Comparison of ENCODE assay signal across 9 cellular contexts in the genomic region with DNA sequence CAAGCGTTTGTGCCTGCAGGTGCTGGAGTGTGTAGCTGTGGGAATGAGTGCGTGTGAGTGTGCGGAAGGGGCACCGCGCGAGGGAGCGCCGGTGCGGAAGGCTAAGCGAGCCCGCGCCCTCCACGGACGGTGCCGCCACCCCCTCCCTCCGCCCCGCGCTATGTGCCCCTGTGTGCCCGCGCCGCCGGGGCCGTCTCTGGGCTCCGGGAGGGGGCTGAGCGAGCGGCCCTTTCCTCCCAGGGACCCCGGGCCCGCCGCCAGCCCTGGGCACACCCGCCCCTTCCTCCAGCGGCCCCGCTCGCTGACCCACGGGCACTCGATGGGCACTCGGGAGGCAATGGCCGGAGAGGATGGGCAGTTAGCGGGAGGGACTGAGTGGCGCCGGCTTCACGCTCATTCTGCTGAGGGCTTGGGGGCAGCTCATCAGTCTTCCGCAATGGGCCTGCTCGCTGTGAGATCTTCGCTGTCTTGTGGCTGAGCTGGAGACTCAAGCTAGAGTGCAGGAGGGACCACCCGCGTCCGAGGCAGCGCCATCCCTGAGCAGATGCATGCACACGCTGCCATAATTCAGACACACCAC. TPM values are rescaled to one million over a fixed set of nuclear protein-coding genes. Genes with fewer than 3 reads are reported as not detected.
DNase-seq lines count a peak whose midpoint lies in the region; FAIRE-seq and TF ChIP-seq lines count a peak whose summit lies in the region.
"Had no signal": no experiment of that assay in that cellular context is flagged by ENCODE, and none has a peak within 500 bp of the region (broad histone marks: within the 10 kb centered on the region; RNA-seq: fewer than 3 reads in every experiment).

No MANE protein-coding gene starts in this region.

- no peak for FAIRE-seq in GM12892 (lab: Jason Lieb, UNC)

- peak overlapping the region; percentile 46 for H3K4me3 ChIP-seq in GM23248
- peak overlapping the region; percentile 46 for H3K4me3 ChIP-seq in left ventricle myocardium inferior
- H3K4me3 ChIP-seq: PC-9 had no signal

- peaks cover 56% of the 10 kb centered on the region for H3K4me1 Mint-ChIP-seq in activated CD4-positive, alpha-beta memory T cell treated with anti-CD3 and anti-CD28 coated beads for 36 hours (ENCODE audit: low read depth)

- peaks cover 36% of the 10 kb centered on the region for H3K27me3 ChIP-seq in GM23248 (replicated peaks; ENCODE audit: insufficient read depth)
- peaks cover 86% of the 10 kb centered on the region for H3K27me3 ChIP-seq in left ventricle myocardium inferior (ENCODE audit: low read depth)

- H3K27me3 Mint-ChIP-seq in activated CD4-positive, alpha-beta memory T cell treated with anti-CD3 and anti-CD28 coated beads for 36 hours = peaks cover 28% of the 10 kb centered on the region

- H3K79me2 ChIP-seq in GM23248 (ENCODE audit: insufficient read depth) = no peaks in the 10 kb centered on the region

- H3K4me2 ChIP-seq in GM23248 (ENCODE audit: unreplicated experiment) = peak overlapping the region; percentile 65
- H3K4me2 ChIP-seq: PC-9 had no signal

- in situ Hi-C loops in GM23248 (cut with MboI) = no loop called here

- H4K20me1 ChIP-seq in GM23248 (ENCODE audit: insufficient read depth) = no peaks in the 10 kb centered on the region

- no peak for DNase-seq in GM23248
- no peak for DNase-seq in activated CD4-positive, alpha-beta memory T cell treated with anti-CD3 and anti-CD28 coated beads for 36 hours
- no peak for DNase-seq in left ventricle myocardium inferior
- peak; percentile 46 for DNase-seq in retina
- DNase-seq in GM12892 (ENCODE audit: insufficient read length) = no peak
- no peak for DNase-seq in SHP77 (lab: John Stamatoyannopoulos, UW)
- no peak for DNase-seq in 8988T
- DNase-seq: effector CD8-positive, alpha-beta T cell; PC-9 had no signal

- H3K4me1 ChIP-seq in GM23248 (ENCODE audit: insufficient read depth) (0 out of 2 replicates have a peak, but pooled peaks cover 5% of the 10 kb centered on the region), left ventricle myocardium inferior (peaks cover 27% of the 10 kb centered on the region)

- no peaks in the 10 kb centered on the region for H3K9me3 Mint-ChIP-seq in activated CD4-positive, alpha-beta memory T cell treated with anti-CD3 and anti-CD28 coated beads for 36 hours

- no peak overlapping the region for H3K27ac ChIP-seq in GM23248
- H3K27ac ChIP-seq in left ventricle myocardium inferior (replicated peaks) = no peak overlapping the region
- H3K27ac ChIP-seq: PC-9 had no signal

- no peaks in the 10 kb centered on the region for H3K36me3 Mint-ChIP-seq in activated CD4-positive, alpha-beta memory T cell treated with anti-CD3 and anti-CD28 coated beads for 36 hours

- POLR2A ChIA-PET in activated CD4-positive, alpha-beta memory T cell treated with anti-CD3 and anti-CD28 coated beads for 36 hours (lab: Charles Lee) = interaction anchor here (0.6 kb wide), 1 partner anchor 10 kb away, joined by 3 read pairs; no protein-coding TSS in a partner anchor

- no peak for TF ChIP-seq CTCF in left ventricle myocardium inferior (IDR thresholded peaks at IDR 0.05; ENCODE audit: borderline replicate concordance)

- H3K36me3 ChIP-seq in GM23248 (ENCODE audit: low read depth) (no peaks in the 10 kb centered on the region), left ventricle myocardium inferior (no peaks in the 10 kb centered on the region)

- no peak overlapping the region for H3K27ac Mint-ChIP-seq in activated CD4-positive, alpha-beta memory T cell treated with anti-CD3 and anti-CD28 coated beads for 36 hours

- WGBS in GM23248 (ENCODE audit: low coverage in 1 of 2, low lambda C conversion rate in 2 of 2, missing lambda C conversion rate in 2 of 2), 2 experiments = 25 to 31% methylated on average over 22 to 32 of the region's 49 CpGs

- no peaks in the 10 kb centered on the region for H3F3A ChIP-seq in GM23248 (ENCODE audit: insufficient read depth)

- intact Hi-C loops in activated CD4-positive, alpha-beta memory T cell treated with anti-CD3 and anti-CD28 coated beads for 36 hours (cut with micrococcal nuclease) = no loop called here
- intact Hi-C loops in left ventricle myocardium inferior (cut with micrococcal nuclease) = no loop called here

- no peak for TF ChIP-seq POLR2A in GM12892 (IDR thresholded peaks at IDR 0.05; ENCODE audit: low read depth, low read length)

- H3K9me3 ChIP-seq in GM23248 (ENCODE audit: low read depth) = no peaks in the 10 kb centered on the region
- no peaks in the 10 kb centered on the region for H3K9me3 ChIP-seq in left ventricle myocardium inferior (replicated peaks)

- H3K9me2 ChIP-seq in GM23248 (ENCODE audit: insufficient read depth) = no peaks in the 10 kb centered on the region

- peak overlapping the region; percentile 13; the same call in 1 of the 2 replicates for H2AFZ ChIP-seq in GM23248
- H2AFZ ChIP-seq: PC-9 had no signal

- no peak overlapping the region for H3K9ac ChIP-seq in GM23248

- H3K4me3 Mint-ChIP-seq in activated CD4-positive, alpha-beta memory T cell treated with anti-CD3 and anti-CD28 coated beads for 36 hours = peak overlapping the region; percentile 67

- CTCF ChIA-PET in activated CD4-positive, alpha-beta memory T cell treated with anti-CD3 and anti-CD28 coated beads for 36 hours (lab: Charles Lee) = interaction anchor here (1.5 kb wide), 1 partner anchor 16 kb away, joined by 6 read pairs; no protein-coding TSS in a partner anchor

RNA-seq across cellular contexts. Expression of a gene that starts 8.6 kb away (rescaled TPM):
- 3.6 and 3.9 TPM in 2 replicates for total RNA-seq in GM23248 (2014; rRNA removed; shearing (Covaris generic))
- polyA plus RNA-seq in GM23248 (2016; fragmentation: Nextera tagmentation; extraction: Ambion mirVana) = 0.51 and 1.3 TPM in 2 replicates
- total RNA-seq in activated CD4-positive, alpha-beta memory T cell treated with anti-CD3 and anti-CD28 coated beads for 36 hours = 1 to 10 TPM; 1.6 to 1.7 TPM
- total RNA-seq in left ventricle myocardium inferior = 12.1 TPM
- 0.08 TPM for polyA plus RNA-seq in GM12892 (2012; ENCODE audit: missing spikeins)

RNA-seq across cellular contexts. Expression of a gene that starts 43.1 kb away (rescaled TPM):
- total RNA-seq in GM23248 (2014; rRNA removed; shearing (Covaris generic)) = 36.8 and 43.0 TPM in 2 replicates
- polyA plus RNA-seq in GM23248 (2016; fragmentation: Nextera tagmentation; extraction: Ambion mirVana) = 27.8 and 27.9 TPM in 2 replicates
- under 1 TPM; 0.73 to 0.78 TPM for total RNA-seq in activated CD4-positive, alpha-beta memory T cell treated with anti-CD3 and anti-CD28 coated beads for 36 hours
- not detected for total RNA-seq in left ventricle myocardium inferior
- 0.47 TPM for polyA plus RNA-seq in GM12892 (2012; ENCODE audit: missing spikeins)

Comparison
In these comparisons a context has a peak if more than half of its experiments do, and no peak if none do; other contexts are left out.
1. RNA of a gene that starts 43.1 kb away (total RNA-seq): 36.8 to 43.0 TPM in GM23248; 0.73 to 0.78 TPM in activated CD4-positive, alpha-beta memory T cell treated with anti-CD3 and anti-CD28 coated beads for 36 hours and not detected in left ventricle myocardium inferior (single experiment); every median in the first group is over 10 times any median in the second.